In genomic region chr1:201626629-201627275, GRCh38 we compare ENCODE assay signal across 2 cellular contexts.
A peak's percentile ranks its signal among the peaks of the same experiment; 100 is the strongest.
TF ChIP-seq lines count a peak whose summit lies in the region.

No MANE protein-coding gene starts in this region.

TF ChIP-seq in IMR-90, 13 proteins besides CTCF, POLR2A, EP300 and RAD21:
- TF ChIP-seq CEBPB (IDR thresholded peaks at IDR 0.05; ENCODE audit: low read depth, low read length): peak; percentile 84
- no peak for TF ChIP-seq CHD1 (IDR thresholded peaks at IDR 0.05; ENCODE audit: low read depth, low read length)
TF ChIP-seq in IMR-90: peak in this region for 1.

TF ChIP-seq in H1, 55 proteins besides CTCF, POLR2A, EP300 and RAD21:
- TF ChIP-seq CEBPB (IDR thresholded peaks at IDR 0.05; ENCODE audit: low read depth, low read length): 0 out of 2 replicates have a peak, but pooled peaks have one; percentile 24
- no peak for TF ChIP-seq CBX5 (IDR thresholded peaks at IDR 0.05; ENCODE audit: low read depth, low read length)
